Comparison of ENCODE assay signal across 8 cellular contexts in genomic region chr4:140755811-140756291, GRCh38. TPM values are rescaled to one million over a fixed set of nuclear protein-coding genes. Genes with fewer than 3 reads are reported as not detected.
DNase-seq lines count a peak whose midpoint lies in the region; ATAC-seq and TF ChIP-seq lines count a peak whose summit lies in the region.

No MANE protein-coding gene starts in this region.

- peak overlapping the region; percentile 87 to 93 (median 87) for H3K4me3 Mint-ChIP-seq in brain

- peaks cover 57% of the 10 kb centered on the region for H3K4me1 Mint-ChIP-seq in brain

- POLR2A ChIA-PET in GM10248 (lab: Yijun Ruan, JAX), result no interaction called here

- H2AFZ ChIP-seq in ACC112 (ENCODE audit: low read length, unreplicated experiment), result peak overlapping the region; percentile 86

- TF ChIP-seq EP300 in sigmoid colon (IDR thresholded peaks at IDR 0.05), result no peak

- peak; percentile 57 for ATAC-seq in HG02588 (IDR thresholded peaks at IDR 0.05; ENCODE audit: unreplicated experiment)

- CTCF ChIA-PET in GM10248 (lab: Yijun Ruan, JAX), result interaction anchor here (0.6 to 1.7 kb wide), 6 partner anchors 8 to 39 kb away, joined by 3 to 6 read pairs (median 3); no protein-coding TSS in a partner anchor

- H3K4me3 ChIP-seq in ACC112 (ENCODE audit: low read depth, low read length) (peak overlapping the region; percentile 92), iPS-18c (ENCODE audit: insufficient read depth, low read depth, low read length) (peak overlapping the region; percentile 79), sigmoid colon (peak overlapping the region; percentile 60 to 94 (median 76))

- peaks cover 3% of the 10 kb centered on the region for H3K27me3 Mint-ChIP-seq in brain

- peak overlapping the region; percentile 62 to 98 (median 91) for H3K27ac Mint-ChIP-seq in brain

- intact Hi-C loops in sigmoid colon (cut with DNase I), result loop anchor here (10.0 kb wide), 1 partner anchor 79 kb away; no protein-coding TSS in a partner anchor

- no peak for TF ChIP-seq POLR2A in sigmoid colon (IDR thresholded peaks at IDR 0.05)

- peaks cover 4 to 18% (median 16%) of the 10 kb centered on the region in 5 experiments for H3K9me3 Mint-ChIP-seq in brain

- H3K9me3 ChIP-seq in iPS-18c (ENCODE audit: control insufficient read depth, insufficient read depth, low read length), result peaks cover 3% of the 10 kb centered on the region
- H3K9me3 ChIP-seq in sigmoid colon, result no peaks in the 10 kb centered on the region

- TF ChIP-seq CTCF in GM10248 (IDR thresholded peaks at IDR 0.05; ENCODE audit: control extremely low read depth, extremely low read depth, low read depth, missing control alignments) (no peak), brain (conservative IDR thresholded peaks at IDR 0.05) (no peak), sigmoid colon (IDR thresholded peaks at IDR 0.05) (no peak)

- H3K27ac ChIP-seq in ACC112 (ENCODE audit: low read depth, low read length) (peak overlapping the region; percentile 60), sigmoid colon (peak overlapping the region; percentile 82 to 98 (median 86))

- H3K4me1 ChIP-seq in ACC112 (ENCODE audit: control insufficient read depth, insufficient read depth, low read length, unreplicated experiment), result peaks cover 10% of the 10 kb centered on the region
- peaks cover 0 to 15% (median 6%) of the 10 kb centered on the region in 4 donors for H3K4me1 ChIP-seq in sigmoid colon

- no peaks in the 10 kb centered on the region for H3K27me3 ChIP-seq in ACC112 (ENCODE audit: insufficient read depth, low read length)
- H3K27me3 ChIP-seq in sigmoid colon, result no peaks in the 10 kb centered on the region

- peak; percentile 57 for DNase-seq in GM10248 (ENCODE audit: extremely low spot score)
- DNase-seq in NCI-H1930 (lab: John Stamatoyannopoulos, UW), result peak; percentile 34 to 47
- peak; percentile 74 for DNase-seq in sigmoid colon
- no peak for DNase-seq in SIG-M5 treated with dmso at 0.1 percent for 504 hours (lab: John Stamatoyannopoulos, UW; ENCODE audit: unreplicated experiment)

- 0 to 1% methylated on average over 62 of the region's 62 CpGs for WGBS in sigmoid colon, 2 donors

- peaks cover 40% of the 10 kb centered on the region for H3K79me2 ChIP-seq in ACC112 (ENCODE audit: control insufficient read depth, insufficient read depth, low read length, unreplicated experiment)

- H3K36me3 ChIP-seq in ACC112 (ENCODE audit: insufficient read depth, low read length), result peaks cover 5% of the 10 kb centered on the region; the same call in 1 of the 2 replicates
- no peaks in the 10 kb centered on the region for H3K36me3 ChIP-seq in sigmoid colon

- H3K36me3 Mint-ChIP-seq in brain, result peaks cover 33% of the 10 kb centered on the region

RNA-seq across cellular contexts. Expression of gene TBC1D9, which starts 0.3 kb away (rescaled TPM):
- polyA plus RNA-seq in brain (ENCODE audit: insufficient read depth, low read depth, low replicate concordance) (9.5 TPM), sigmoid colon (1 to 10 TPM; 5.4 to 8.2 (median 8.1) TPM)
- 10 to 100 TPM in 1 of 4 donors, 1 to 10 TPM in 3; 7.9 to 10.2 (median 9.6) TPM for total RNA-seq in sigmoid colon
